In the genomic region with DNA sequence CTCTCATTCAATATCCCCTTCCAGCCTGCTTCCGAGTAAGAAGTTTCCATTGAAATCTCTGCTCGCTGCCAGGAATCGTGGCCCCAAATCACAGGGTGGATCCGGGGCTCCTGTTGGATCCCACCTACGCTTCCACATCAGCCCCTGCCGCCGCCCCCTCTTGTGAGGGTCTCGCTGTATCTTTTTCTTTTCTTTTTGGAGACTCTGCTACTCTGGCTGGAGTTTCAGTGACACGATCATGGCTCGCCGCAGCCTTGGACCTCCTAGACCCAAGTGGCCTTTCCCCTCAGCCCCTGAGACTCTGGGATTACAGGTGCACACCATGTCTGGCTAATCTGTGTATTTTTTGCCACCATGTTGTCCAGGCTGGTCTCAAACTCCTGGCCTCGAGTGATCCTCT, we compare ENCODE assay signal across 19 cellular contexts.
DNase-seq lines count a peak whose midpoint lies in the region; ATAC-seq, FAIRE-seq and TF ChIP-seq lines count a peak whose summit lies in the region.
"Had no signal": no experiment of that assay in that cellular context is flagged by ENCODE, and none has a peak within 500 bp of the region (broad histone marks: within the 10 kb centered on the region; RNA-seq: fewer than 3 reads in every experiment).

No MANE protein-coding gene starts in this region.

- peaks cover 0 to 12% (median 2%) of the 10 kb centered on the region in 4 experiments; a peak in 3 of 7 replicates for H3K4me1 ChIP-seq in H1 (replicated peaks in 1 of 4; ENCODE audit: control insufficient read depth in 3 of 4, insufficient read depth in 4 of 4, low read length in 3 of 4)
- H3K4me1 ChIP-seq in neural progenitor cell: no peaks in the 10 kb centered on the region

- H3K9ac ChIP-seq in H1 (replicated peaks in 1 of 4; ENCODE audit: extremely low read depth in 1 of 4, low read depth in 3 of 4, low read length in 3 of 4) (no peak overlapping the region), neural progenitor cell (no peak overlapping the region)

- no peak overlapping the region for H3K18ac ChIP-seq in H1 (ENCODE audit: extremely low read depth, low read length)

- no peak for FAIRE-seq in H1 (lab: Jason Lieb, UNC)
- FAIRE-seq: D721Med, RCC 7860 had no signal

- TF ChIP-seq RAD21 in H1 (IDR thresholded peaks at IDR 0.05 in 1 of 2, conservative IDR thresholded peaks at IDR 0.05 in 1 of 2; ENCODE audit: low read depth in 2 of 2, low read length in 2 of 2): no peak

- H3K14ac ChIP-seq in H1 (ENCODE audit: insufficient read length): no peak overlapping the region

- CTCF ChIA-PET in H1 (lab: Charles Lee; ENCODE audit: partially characterized antibody): interaction anchor here (1.1 to 1.5 kb wide), 2 partner anchors 16 to 102 kb away, joined by 3 to 4 read pairs; no protein-coding TSS in a partner anchor

- peaks cover 13% of the 10 kb centered on the region for H3K27me3 Mint-ChIP-seq in neural progenitor cell (ENCODE audit: insufficient read depth, low read depth)

- no peaks in the 10 kb centered on the region for H3K36me3 ChIP-seq in H1 (ENCODE audit: control insufficient read depth in 2 of 4, insufficient read depth in 4 of 4, low read length in 3 of 4)
- no peaks in the 10 kb centered on the region for H3K36me3 ChIP-seq in neural progenitor cell
- H3K36me3 ChIP-seq: SJSA1 had no signal

- H3F3A ChIP-seq in neural progenitor cell (ENCODE audit: low read depth): no peaks in the 10 kb centered on the region

- H2BK5ac ChIP-seq in H1 (ENCODE audit: low read depth, low read length): 0 out of 2 replicates have a peak overlapping the region, but pooled peaks have one; percentile 5

- H3K9me3 ChIP-seq in H1 (ENCODE audit: insufficient read depth in 2 of 2, low read depth in 1 of 2, low read length in 1 of 2) (no peaks in the 10 kb centered on the region; a peak in 1 of 4 replicates), neural progenitor cell (ENCODE audit: low read depth) (no peaks in the 10 kb centered on the region)
- H3K9me3 ChIP-seq: SJSA1 had no signal

- H2BK12ac ChIP-seq in H1 (ENCODE audit: low read depth, low read length): 0 out of 2 replicates have a peak overlapping the region, but pooled peaks have one; percentile 75

- ATAC-seq in HG03025 (IDR thresholded peaks at IDR 0.05; ENCODE audit: low FRiP score, unreplicated experiment): no peak
- ATAC-seq: GM23338 had no signal

- H4K8ac ChIP-seq in H1 (ENCODE audit: extremely low read depth, insufficient read depth, low read length): no peak overlapping the region

- TF ChIP-seq EP300 in H1 (IDR thresholded peaks at IDR 0.05; ENCODE audit: borderline replicate concordance in 1 of 2, low read depth in 2 of 2, low read length in 2 of 2): no peak

- no peak overlapping the region for H3K56ac ChIP-seq in H1 (replicated peaks; ENCODE audit: insufficient read length, low read depth, low read length)

- H3K9me3 Mint-ChIP-seq in neural progenitor cell: peaks cover 13% of the 10 kb centered on the region

- H3K4me3 Mint-ChIP-seq in neural progenitor cell: no peak overlapping the region
- H3K4me3 Mint-ChIP-seq: GM23338 had no signal

- no peak overlapping the region for H3K4me3 ChIP-seq in H1 (ENCODE audit: extremely low read depth in 1 of 4, insufficient read depth in 2 of 4, low read depth in 3 of 4, low read length in 4 of 4)
- H3K4me3 ChIP-seq in neural progenitor cell: no peak overlapping the region
- no peak overlapping the region for H3K4me3 ChIP-seq in coronary artery
- H3K4me3 ChIP-seq: GM23338, SJSA1 had no signal

- no peak for TF ChIP-seq POLR2A in H1 (IDR thresholded peaks at IDR 0.05; ENCODE audit: control extremely low read depth in 1 of 2, low read depth in 2 of 2, low read length in 2 of 2)

- peaks cover 0 to 2% (median 0%) of the 10 kb centered on the region in 4 experiments; a peak in 1 of 7 replicates for H3K27me3 ChIP-seq in H1 (replicated peaks in 1 of 4; ENCODE audit: control insufficient read depth in 3 of 4, extremely low read depth in 1 of 4, insufficient read depth in 3 of 4, low read length in 3 of 4)
- no peaks in the 10 kb centered on the region for H3K27me3 ChIP-seq in neural progenitor cell
- H3K27me3 ChIP-seq: SJSA1 had no signal

- POLR2A ChIA-PET in H1 (lab: Charles Lee; ENCODE audit: partially characterized antibody): no interaction called here

- H2AK5ac ChIP-seq in H1 (ENCODE audit: low read depth, low read length): 0 out of 2 replicates have a peak overlapping the region, but pooled peaks have one; percentile 65

- DNase-seq in activated CD8-positive, alpha-beta memory T cell treated with anti-CD3 and anti-CD28 coated beads for 24 hours: peak; percentile 9
- DNase-seq in activated CD8-positive, alpha-beta memory T cell treated with anti-CD3 and anti-CD28 coated beads, Interleukin-2, amount 50 U/mL, for 48 hours: no peak
- DNase-seq in H1 (ENCODE audit: low read depth in 1 of 2, low spot score in 2 of 2) (no peak), neural progenitor cell (ENCODE audit: low spot score) (no peak), GM19238 (ENCODE audit: insufficient read length, low spot score) (no peak), coronary artery (ENCODE audit: low spot score) (no peak)
- DNase-seq: 8988T, AML-193, DMS53, GF-D8, NCI-H82, OCI-M1 had no signal

- H3K36me3 Mint-ChIP-seq in neural progenitor cell: peaks cover 2% of the 10 kb centered on the region

- no peak overlapping the region for H2BK120ac ChIP-seq in H1 (replicated peaks; ENCODE audit: low read depth, low read length)

- H4K5ac ChIP-seq in H1 (ENCODE audit: insufficient read length, low read depth, low read length): no peak overlapping the region

- no peak overlapping the region for H3K4me2 ChIP-seq in H1 (ENCODE audit: insufficient read depth in 1 of 2, low read depth in 2 of 2, low read length in 2 of 2)
- no peak overlapping the region for H3K4me2 ChIP-seq in neural progenitor cell
- H3K4me2 ChIP-seq: GM23338 had no signal

- H4K20me1 ChIP-seq in H1 (replicated peaks in 1 of 2; ENCODE audit: control insufficient read depth in 1 of 2, insufficient read depth in 2 of 2, low read length in 2 of 2): no peaks in the 10 kb centered on the region
- no peaks in the 10 kb centered on the region for H4K20me1 ChIP-seq in neural progenitor cell (ENCODE audit: low read depth)

- H4K91ac ChIP-seq in H1 (replicated peaks; ENCODE audit: insufficient read length, low read length): no peak overlapping the region

- H3K23me2 ChIP-seq in H1 (ENCODE audit: low read depth, low read length): no peaks in the 10 kb centered on the region

- no peak for TF ChIP-seq CTCF in H1 (IDR thresholded peaks at IDR 0.05; ENCODE audit: control extremely low read depth in 1 of 3, insufficient read depth in 1 of 3, low read depth in 1 of 3, low read length in 3 of 3)
- no peak for TF ChIP-seq CTCF in neural progenitor cell (IDR thresholded peaks at IDR 0.05)
- no peak for TF ChIP-seq CTCF in coronary artery (IDR thresholded peaks at IDR 0.05)

- H2AFZ ChIP-seq in H1 (ENCODE audit: low read length): no peak overlapping the region
- H2AFZ ChIP-seq in neural progenitor cell (replicated peaks): peak overlapping the region; percentile 17
- H2AFZ ChIP-seq: GM23338 had no signal

- no peak overlapping the region for H3K4ac ChIP-seq in H1 (replicated peaks; ENCODE audit: insufficient read length, low read depth, low read length)

- no peaks in the 10 kb centered on the region for H3K79me2 ChIP-seq in H1 (ENCODE audit: control insufficient read depth in 1 of 2, insufficient read depth in 2 of 2, low read length in 2 of 2)
- no peaks in the 10 kb centered on the region for H3K79me2 ChIP-seq in neural progenitor cell (ENCODE audit: low read depth)

- no peak overlapping the region for H3K23ac ChIP-seq in H1 (ENCODE audit: insufficient read length)

- peaks cover 6% of the 10 kb centered on the region for H3K4me1 Mint-ChIP-seq in neural progenitor cell

- H3K27ac ChIP-seq in H1 (ENCODE audit: low read depth, low read length) (no peak overlapping the region), neural progenitor cell (no peak overlapping the region), temporal lobe (ENCODE audit: low read depth, low read length) (peak overlapping the region; percentile 83), coronary artery (no peak overlapping the region)
- H3K27ac ChIP-seq: SJSA1 had no signal

- H2BK15ac ChIP-seq in H1 (ENCODE audit: low read length): no peak overlapping the region

- H2BK20ac ChIP-seq in H1 (ENCODE audit: low read length): no peak overlapping the region

- WGBS in H1 (ENCODE audit: extremely low coverage in 1 of 2, insufficient coverage in 1 of 2, insufficient read length in 1 of 2, insufficient replicate concordance in 2 of 2, low coverage in 1 of 2, low lambda C conversion rate in 2 of 2, missing lambda C conversion rate in 1 of 2), 2 experiments: 94% methylated on average over 12 of the region's 12 CpGs; no CpG with 5 or more reads in 1 of the 2 experiments

- no peak overlapping the region for H3K27ac Mint-ChIP-seq in neural progenitor cell
- H3K27ac Mint-ChIP-seq: GM23338, IgD-negative memory B cell had no signal

- H3K79me1 ChIP-seq in H1 (ENCODE audit: low read depth, low read length): no peaks in the 10 kb centered on the region

TF ChIP-seq in H1, 55 proteins besides CTCF, POLR2A, EP300 and RAD21 (continues in another document):
- TF ChIP-seq, protein P1, sequence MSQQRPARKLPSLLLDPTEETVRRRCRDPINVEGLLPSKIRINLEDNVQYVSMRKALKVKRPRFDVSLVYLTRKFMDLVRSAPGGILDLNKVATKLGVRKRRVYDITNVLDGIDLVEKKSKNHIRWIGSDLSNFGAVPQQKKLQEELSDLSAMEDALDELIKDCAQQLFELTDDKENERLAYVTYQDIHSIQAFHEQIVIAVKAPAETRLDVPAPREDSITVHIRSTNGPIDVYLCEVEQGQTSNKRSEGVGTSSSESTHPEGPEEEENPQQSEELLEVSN (IDR thresholded peaks at IDR 0.05): no peak
- TF ChIP-seq SIX5 (IDR thresholded peaks at IDR 0.05; ENCODE audit: low read depth, low read length) (no peak), SP2 (IDR thresholded peaks at IDR 0.05; ENCODE audit: low read length) (no peak), ASH2L (IDR thresholded peaks at IDR 0.05; ENCODE audit: low read length) (no peak), BACH1 (IDR thresholded peaks at IDR 0.05; ENCODE audit: low read length) (no peak), SUZ12 (IDR thresholded peaks at IDR 0.05; ENCODE audit: low read length) (no peak), POLR2AphosphoS5 (IDR thresholded peaks at IDR 0.05; ENCODE audit: low read depth, low read length) (no peak), KDM5A (IDR thresholded peaks at IDR 0.05; ENCODE audit: low read length) (no peak), POU5F1 (IDR thresholded peaks at IDR 0.05; ENCODE audit: low read depth, low read length) (no peak), SAP30 (IDR thresholded peaks at IDR 0.05; ENCODE audit: insufficient read depth, insufficient replicate concordance, low read length) (no peak), PHF8 (conservative IDR thresholded peaks at IDR 0.05; ENCODE audit: low read depth, low read length) (no peak), KDM4A (IDR thresholded peaks at IDR 0.05; ENCODE audit: low read depth, low read length, severe bottlenecking) (no peak)
- TF ChIP-seq, protein P2, sequence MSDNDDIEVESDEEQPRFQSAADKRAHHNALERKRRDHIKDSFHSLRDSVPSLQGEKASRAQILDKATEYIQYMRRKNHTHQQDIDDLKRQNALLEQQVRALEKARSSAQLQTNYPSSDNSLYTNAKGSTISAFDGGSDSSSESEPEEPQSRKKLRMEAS (IDR thresholded peaks at IDR 0.05): no peak
